ENCODE assay signal across 35 cellular contexts in the genomic region with DNA sequence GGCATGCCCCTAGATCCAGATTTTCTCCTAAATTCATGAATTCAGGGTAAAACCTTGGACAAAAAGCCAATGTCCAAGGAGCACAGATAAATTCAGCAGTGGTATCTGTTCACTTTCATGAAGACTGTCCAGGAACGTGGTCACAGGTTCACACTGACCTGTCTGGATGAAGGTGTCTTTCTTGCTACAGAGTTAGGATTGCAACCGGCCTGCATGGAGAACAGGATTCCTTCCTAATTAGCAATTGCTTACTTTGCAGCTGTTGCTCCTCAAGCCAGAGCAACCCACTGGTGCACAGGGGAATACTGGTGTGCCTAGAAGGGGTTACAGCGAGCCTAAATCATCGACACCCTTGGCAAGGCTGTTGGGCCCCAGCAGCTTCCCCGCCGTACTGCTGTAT.
"Had no signal": no experiment of that assay in that cellular context is flagged by ENCODE, and none has a peak within 500 bp of the region (broad histone marks: within the 10 kb centered on the region; RNA-seq: fewer than 3 reads in every experiment).

No MANE protein-coding gene starts in this region.

- H3K36me3 ChIP-seq: MG63 had no signal

- H3K4me3 ChIP-seq: MG63 had no signal

- H3K9me3 ChIP-seq: MG63 had no signal

- DNase-seq: Karpas-422, Kasumi-1, MG63, MM.1S, MV-4-11, NCI-H1048, NCI-H1092, NCI-H1092 treated with DMSO at 0.1 percent for 48 hours, NCI-H1105, NCI-H1105 treated with DMSO at 0.1 percent for 48 hours, NCI-H1417, NCI-H1417 treated with DMSO at 0.1 percent for 48 hours, NCI-H1436, NCI-H1436 treated with DMSO at 0.1 percent for 48 hours, NCI-H146, NCI-H1694, NCI-H1694 treated with DMSO at 0.1 percent for 48 hours, NCI-H187, NCI-H187 treated with DMSO at 0.1 percent for 48 hours, NCI-H1930, NCI-H2029, NCI-H2029 treated with DMSO at 0.1 percent for 48 hours, NCI-H2081, NCI-H2081 treated with DMSO at 0.1 percent for 48 hours, NCI-H2107, NCI-H2171, NCI-H2171 treated with DMSO at 0.1 percent for 48 hours, NCI-H2227 treated with DMSO at 0.1 percent for 48 hours, NCI-H226, NCI-H345, NCI-H446, NCI-H446 treated with DMSO at 0.1 percent for 48 hours, NCI-H510A, NCI-H510A treated with DMSO at 0.1 percent for 48 hours, NCI-H524 had no signal
